ENCODE assay signal across 12 cellular contexts in genomic region chr10:74047871-74048270, GRCh38. TPM values are rescaled to one million over a fixed set of nuclear protein-coding genes. Genes with fewer than 3 reads are reported as not detected.
DNase-seq lines count a peak whose midpoint lies in the region; ATAC-seq, FAIRE-seq and TF ChIP-seq lines count a peak whose summit lies in the region.
"Had no signal": no experiment of that assay in that cellular context is flagged by ENCODE, and none has a peak within 500 bp of the region (broad histone marks: within the 10 kb centered on the region; RNA-seq: fewer than 3 reads in every experiment).

No MANE protein-coding gene starts in this region.

- H3K27ac Mint-ChIP-seq in HFFc6, result peak overlapping the region; percentile 69
- H3K27ac Mint-ChIP-seq: activated naive CD4-positive, alpha-beta T cell treated with anti-CD3 and anti-CD28 coated beads for 36 hours; T-helper 2 cell treated with Interferon-gamma antibody and Interleukin-4, amounts not matched to agents 5 μg/mL and 100 μg/mL, for 36 hours had no signal

- TF ChIP-seq RAD21 in A549 (conservative IDR thresholded peaks at IDR 0.05 in 1 of 2, IDR thresholded peaks at IDR 0.05 in 1 of 2), result no peak

- H3K4me2 ChIP-seq in A549, result peak overlapping the region; percentile 24; the same call in 2 of the 3 replicates

- no peaks in the 10 kb centered on the region for H3K9me3 Mint-ChIP-seq in HFFc6
- H3K9me3 Mint-ChIP-seq: activated naive CD4-positive, alpha-beta T cell treated with anti-CD3 and anti-CD28 coated beads for 36 hours; CD4-positive, alpha-beta memory T cell; T-helper 2 cell treated with Interferon-gamma antibody and Interleukin-4, amounts not matched to agents 5 μg/mL and 100 μg/mL, for 36 hours had no signal

- H3K4me3 ChIP-seq in A549, result no peak overlapping the region

- WGBS in A549 (ENCODE audit: missing lambda C conversion rate), result 89% methylated on average over 3 of the region's 3 CpGs

- CTCF ChIA-PET in A549 (lab: Yijun Ruan, JAX), result interaction anchor here (0.7 to 1.7 kb wide), 4 partner anchors 34 to 264 kb away, joined by 3 to 6 read pairs (median 4); no protein-coding TSS in a partner anchor

- no peak for FAIRE-seq in A549 (lab: Jason Lieb, UNC)

- DNase-seq in A549 (ENCODE audit: low read depth in 1 of 2, low spot score in 1 of 2) (no peak), HFFc6 (peak; percentile 55), iris pigment epithelial cell (ENCODE audit: low read depth) (peak; percentile 87), T-helper 9 cell (no peak), head of caudate nucleus (no peak)
- DNase-seq: activated naive CD4-positive, alpha-beta T cell treated with anti-CD3 and anti-CD28 coated beads for 36 hours; CD4-positive, alpha-beta memory T cell; NCI-H1092 treated with DMSO at 0.1 percent for 48 hours had no signal

- peak overlapping the region; percentile 73 for H3K4me3 Mint-ChIP-seq in HFFc6
- H3K4me3 Mint-ChIP-seq: activated naive CD4-positive, alpha-beta T cell treated with anti-CD3 and anti-CD28 coated beads for 36 hours; CD4-positive, alpha-beta memory T cell; T-helper 2 cell treated with Interferon-gamma antibody and Interleukin-4, amounts not matched to agents 5 μg/mL and 100 μg/mL, for 36 hours had no signal

- no peak for TF ChIP-seq EP300 in A549 (IDR thresholded peaks at IDR 0.05)

- H3K4me1 Mint-ChIP-seq in HFFc6 (ENCODE audit: low read depth), result peaks cover 83% of the 10 kb centered on the region

- POLR2A ChIA-PET in A549 (lab: Yijun Ruan, JAX), result no interaction called here

- ATAC-seq in A549 (no peak), SK-N-SH treated with all-trans-retinoic acid at 6 μM for 48 hours (peak; percentile 22), HG02798 (IDR thresholded peaks at IDR 0.05; ENCODE audit: poor library complexity, unreplicated experiment) (no peak), GM21576 (IDR thresholded peaks at IDR 0.05; ENCODE audit: unreplicated experiment) (no peak)

- H3K27me3 Mint-ChIP-seq in HFFc6 (ENCODE audit: insufficient read depth), result peaks cover 3% of the 10 kb centered on the region
- H3K27me3 Mint-ChIP-seq: CD4-positive, alpha-beta memory T cell had no signal

- peak overlapping the region; percentile 16 to 35; a peak in 3 of 6 replicates for H3K27ac ChIP-seq in A549

- intact Hi-C loops in head of caudate nucleus (cut with DNase I), result no loop called here

- no peaks in the 10 kb centered on the region for H3K9me3 ChIP-seq in A549

- peaks cover 29% of the 10 kb centered on the region for H3K36me3 Mint-ChIP-seq in HFFc6 (ENCODE audit: low read depth)

- TF ChIP-seq POLR2A in A549 (IDR thresholded peaks at IDR 0.05; ENCODE audit: low read length), result no peak

- H3K4me1 ChIP-seq in A549, result peaks cover 58% of the 10 kb centered on the region

- TF ChIP-seq CTCF in A549 (IDR thresholded peaks at IDR 0.05), result no peak
- no peak for TF ChIP-seq CTCF in HFFc6 (IDR thresholded peaks at IDR 0.05)

TF ChIP-seq in A549, 52 proteins besides CTCF, POLR2A, EP300 and RAD21:
- TF ChIP-seq PBX3 (IDR thresholded peaks at IDR 0.05), result no peak
- TF ChIP-seq CEBPB (IDR thresholded peaks at IDR 0.05), result peak; percentile 34 to 45; a peak in 1 of 4 replicates
- TF ChIP-seq REST (IDR thresholded peaks at IDR 0.05), result no peak
- no peak for TF ChIP-seq HOXB13 (CRISPR knock-in tag; IDR thresholded peaks at IDR 0.05; ENCODE audit: low read depth)
- no peak for TF ChIP-seq MAFK (IDR thresholded peaks at IDR 0.05; ENCODE audit: partially characterized antibody)
- TF ChIP-seq TP53 (CRISPR knock-in tag; IDR thresholded peaks at IDR 0.05), result no peak

TF ChIP-seq in SK-N-SH treated with all-trans-retinoic acid at 6 μM for 48 hours, 23 proteins besides CTCF, POLR2A, EP300 and RAD21:
- no peak for TF ChIP-seq ESRRG (CRISPR knock-in tag; IDR thresholded peaks at IDR 0.05)
- TF ChIP-seq TSHZ2 (CRISPR knock-in tag; IDR thresholded peaks at IDR 0.05), result no peak
- TF ChIP-seq ISL1 (CRISPR knock-in tag; IDR thresholded peaks at IDR 0.05), result no peak
- TF ChIP-seq BACH2 (CRISPR knock-in tag; IDR thresholded peaks at IDR 0.05; ENCODE audit: borderline replicate concordance), result no peak
- TF ChIP-seq CSDC2 (CRISPR knock-in tag; IDR thresholded peaks at IDR 0.05), result no peak
- TF ChIP-seq ZNF70 (CRISPR knock-in tag; IDR thresholded peaks at IDR 0.05), result no peak
- TF ChIP-seq ZNF8 (CRISPR knock-in tag; IDR thresholded peaks at IDR 0.05), result no peak
TF ChIP-seq in SK-N-SH treated with all-trans-retinoic acid at 6 μM for 48 hours: peak in this region for 0.

RNA-seq across cellular contexts. Expression of gene VCL, which starts 50.0 kb away (rescaled TPM):
- polyA plus RNA-seq in A549 (2011; rRNA removed) (101 and 112 TPM in 2 replicates), A549 (2017; fragmentation: RNase III; extraction: RNeasy Plus Mini Kit Qiagen cat#74134 plus additional on column Dnase treatment) (111 to 119 TPM (median 112 TPM) in 3 replicates)
- polyA plus RNA-seq in A549 (2012; cell fraction: cytosol; rRNA removed), result 42.5 and 49.4 TPM in 2 replicates
- polyA plus RNA-seq in A549 (2012; cell fraction: nucleus; rRNA removed), result 139 and 188 TPM in 2 replicates
- 89.4 and 90.1 TPM in 2 replicates for polyA minus RNA-seq in A549 (2011; rRNA and poly(A)+ RNA removed)
- 100 to 1,000 TPM; 366 to 443 (median 406) TPM for total RNA-seq in HFFc6 (2021; fragmentation: NEBNext Ultra II Directional; extraction: Animal tissue kit (Norgen Biotek cat#: 25700))

Comparison
In these comparisons a context has a peak if more than half of its experiments do, and no peak if none do; other contexts are left out.
1. DNase-seq: peak in HFFc6 (single experiment) and iris pigment epithelial cell (single experiment); none in A549 (0 of 2), T-helper 9 cell (single experiment) and head of caudate nucleus (0 of 42).